Comparison of ENCODE assay signal across 8 cellular contexts in the genomic region with DNA sequence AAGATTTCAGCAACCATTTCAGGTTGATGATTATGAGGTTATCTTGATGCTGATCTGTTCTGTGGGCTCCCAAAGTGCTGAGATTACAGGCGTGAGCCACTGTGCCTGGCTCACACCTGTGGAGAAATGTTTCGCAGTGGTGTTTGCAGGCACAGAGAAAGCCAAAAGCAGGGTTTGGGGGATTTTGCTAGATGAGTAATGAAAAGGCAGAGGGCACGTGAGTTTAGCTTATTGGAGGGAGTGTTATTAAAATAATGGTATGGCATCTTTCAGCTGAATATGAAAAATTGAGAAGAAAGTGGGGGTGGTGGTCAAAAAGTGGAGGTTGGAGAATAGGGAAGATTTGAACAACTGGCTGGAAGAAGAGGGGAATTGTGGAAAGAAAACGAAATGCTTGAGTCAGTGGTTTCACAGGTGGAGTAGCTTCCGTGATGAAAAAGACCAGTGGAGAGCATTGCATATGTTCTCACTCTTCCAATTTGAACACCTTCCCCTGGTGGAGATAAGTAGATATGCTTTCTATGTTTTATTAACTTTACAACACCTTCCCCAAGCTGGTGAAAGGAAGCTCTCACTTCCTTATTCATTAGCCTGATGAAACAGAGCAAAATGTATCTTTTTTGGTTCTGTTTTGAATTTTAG. TPM values are rescaled to one million over a fixed set of nuclear protein-coding genes. Genes with fewer than 3 reads are reported as not detected.
DNase-seq lines count a peak whose midpoint lies in the region; ATAC-seq and TF ChIP-seq lines count a peak whose summit lies in the region.

No MANE protein-coding gene starts in this region.

- 73% methylated on average over 5 of the region's 5 CpGs for WGBS in esophagus muscularis mucosa

- intact Hi-C loops in esophagus muscularis mucosa (cut with DNase I) (loop anchor here (5.0 kb wide), 1 partner anchor 115 kb away; no protein-coding TSS in a partner anchor), Right ventricle myocardium superior (cut with DNase I) (no loop called here)

- H3K27ac ChIP-seq in esophagus muscularis mucosa (replicated peaks in 1 of 4): no peak overlapping the region

- H3K27me3 ChIP-seq in esophagus muscularis mucosa: peaks cover 0 to 9% (median 0%) of the 10 kb centered on the region in 4 donors

- H3K4me3 ChIP-seq in GM12864 (ENCODE audit: low read depth, low read length) (peak overlapping the region; percentile 7; the same call in 1 of the 2 replicates), foreskin fibroblast (ENCODE audit: low read depth in 1 of 2, low read length in 2 of 2) (no peak overlapping the region), esophagus muscularis mucosa (no peak overlapping the region)

- peak; percentile 36 for ATAC-seq in GM21381 (IDR thresholded peaks at IDR 0.05; ENCODE audit: unreplicated experiment)
- no peak for ATAC-seq in Right ventricle myocardium superior (ENCODE audit: poor library complexity)

- in situ Hi-C loops in KBM-7 (cut with MboI; ENCODE audit: low pct_unique_long_range_greater_than_20kb, low sequenced_read_pairs): no loop called here

- peak overlapping the region; percentile 86 for H3K27ac Mint-ChIP-seq in activated naive CD8-positive, alpha-beta T cell treated with anti-CD3 and anti-CD28 coated beads for 36 hours

- H3K4me3 Mint-ChIP-seq in activated naive CD8-positive, alpha-beta T cell treated with anti-CD3 and anti-CD28 coated beads for 36 hours: peak overlapping the region; percentile 75

- H3K9me3 ChIP-seq in esophagus muscularis mucosa: peaks cover 0 to 8% (median 0%) of the 10 kb centered on the region in 4 donors

- no peaks in the 10 kb centered on the region for H3K36me3 ChIP-seq in esophagus muscularis mucosa

- DNase-seq in GM12864 (ENCODE audit: low read depth): no peak
- DNase-seq in KBM-7: peak; percentile 44
- peak; percentile 44 for DNase-seq in activated naive CD8-positive, alpha-beta T cell treated with anti-CD3 and anti-CD28 coated beads for 36 hours
- no peak for DNase-seq in foreskin fibroblast
- no peak for DNase-seq in esophagus muscularis mucosa (ENCODE audit: extremely low spot score)
- no peak for DNase-seq in occipital lobe (lab: John Stamatoyannopoulos, UW)
- no peak for DNase-seq in Right ventricle myocardium superior

- H3K36me3 Mint-ChIP-seq in activated naive CD8-positive, alpha-beta T cell treated with anti-CD3 and anti-CD28 coated beads for 36 hours: no peaks in the 10 kb centered on the region

- TF ChIP-seq CTCF in GM12864 (IDR thresholded peaks at IDR 0.05; ENCODE audit: low read depth, low read length, missing control alignments) (peak; percentile 46), foreskin fibroblast (IDR thresholded peaks at IDR 0.05; ENCODE audit: low read depth, low read length) (no peak), esophagus muscularis mucosa (IDR thresholded peaks at IDR 0.05) (no peak)

- H3K4me1 Mint-ChIP-seq in activated naive CD8-positive, alpha-beta T cell treated with anti-CD3 and anti-CD28 coated beads for 36 hours: peaks cover 27% of the 10 kb centered on the region

- TF ChIP-seq POLR2A in esophagus muscularis mucosa (IDR thresholded peaks at IDR 0.05; ENCODE audit: low read depth): no peak

- H3K4me1 ChIP-seq in esophagus muscularis mucosa: peaks cover 3 to 27% (median 17%) of the 10 kb centered on the region in 4 donors

- TF ChIP-seq EP300 in esophagus muscularis mucosa (IDR thresholded peaks at IDR 0.05): no peak

- no peaks in the 10 kb centered on the region for H3K9me3 Mint-ChIP-seq in activated naive CD8-positive, alpha-beta T cell treated with anti-CD3 and anti-CD28 coated beads for 36 hours

- peaks cover 18% of the 10 kb centered on the region for H3K27me3 Mint-ChIP-seq in activated naive CD8-positive, alpha-beta T cell treated with anti-CD3 and anti-CD28 coated beads for 36 hours

RNA-seq across cellular contexts. Expression of a gene that starts 1.1 kb away (rescaled TPM):
- 1 to 10 TPM; 1.5 to 1.7 TPM for total RNA-seq in activated naive CD8-positive, alpha-beta T cell treated with anti-CD3 and anti-CD28 coated beads for 36 hours
- 10 to 100 TPM; 12.5 to 20.6 (median 17.2) TPM for total RNA-seq in esophagus muscularis mucosa
- total RNA-seq in occipital lobe: 6.7 TPM
- total RNA-seq in Right ventricle myocardium superior: 14.2 TPM

RNA-seq across cellular contexts. Expression of a gene that starts 27.2 kb away (rescaled TPM):
- total RNA-seq in activated naive CD8-positive, alpha-beta T cell treated with anti-CD3 and anti-CD28 coated beads for 36 hours: 1 to 10 TPM; 1.3 to 1.7 TPM
- 1 to 10 TPM; 2.0 to 5.0 (median 2.8) TPM for total RNA-seq in esophagus muscularis mucosa
- total RNA-seq in occipital lobe: 13.9 TPM
- total RNA-seq in Right ventricle myocardium superior: 2.7 TPM

Comparison
In these comparisons a context has a peak if more than half of its experiments do, and no peak if none do; other contexts are left out.
1. DNase-seq: peak in KBM-7 (single experiment) and activated naive CD8-positive, alpha-beta T cell treated with anti-CD3 and anti-CD28 coated beads for 36 hours (single experiment); none in GM12864 (single experiment), foreskin fibroblast (0 of 2), esophagus muscularis mucosa (single experiment), occipital lobe (single experiment) and Right ventricle myocardium superior (single experiment).